In the genomic region with DNA sequence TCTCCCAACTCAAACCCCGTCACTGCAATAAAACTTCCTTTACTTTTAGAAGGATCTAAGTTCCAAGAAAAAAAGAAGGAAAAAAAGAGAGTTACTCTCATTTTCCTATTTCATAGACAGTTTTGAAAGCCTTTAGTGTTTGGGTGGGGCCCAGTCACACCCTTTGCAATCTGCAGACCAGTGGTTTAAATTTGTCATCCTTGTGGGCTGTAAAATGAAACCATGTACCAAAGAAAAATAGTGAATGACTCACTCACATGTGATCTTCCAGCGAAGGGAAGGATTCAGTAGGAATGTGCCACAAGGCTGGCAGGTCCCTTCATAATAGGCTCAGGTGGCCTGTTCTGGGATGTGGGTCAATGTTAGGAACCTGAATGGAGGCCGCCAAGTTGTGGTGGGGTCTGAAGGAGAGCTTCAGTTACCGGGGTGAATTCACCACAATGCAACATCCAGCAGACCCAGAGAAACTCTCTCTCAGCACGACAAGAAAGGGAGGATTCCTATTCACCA, we compare ENCODE assay signal across 10 cellular contexts. TPM values are rescaled to one million over a fixed set of nuclear protein-coding genes. Genes with fewer than 3 reads are reported as not detected.
DNase-seq lines count a peak whose midpoint lies in the region; ATAC-seq and TF ChIP-seq lines count a peak whose summit lies in the region.
"Had no signal": no experiment of that assay in that cellular context is flagged by ENCODE, and none has a peak within 500 bp of the region (broad histone marks: within the 10 kb centered on the region; RNA-seq: fewer than 3 reads in every experiment).

No MANE protein-coding gene starts in this region.

- no peaks in the 10 kb centered on the region for H3K27me3 ChIP-seq in liver (ENCODE audit: control insufficient read depth in 4 of 4, insufficient read depth in 4 of 4, low read length in 3 of 4)
- no peaks in the 10 kb centered on the region for H3K27me3 ChIP-seq in H7 (ENCODE audit: control insufficient read depth, insufficient read depth, low read length)
- H3K27me3 ChIP-seq: neutrophil had no signal

- peak overlapping the region; percentile 57 for H3K4me3 Mint-ChIP-seq in MCF 10A (ENCODE audit: unreplicated experiment)

- H3K4me1 Mint-ChIP-seq in MCF 10A (ENCODE audit: insufficient read depth, unreplicated experiment) = peaks cover 37% of the 10 kb centered on the region

- no TSS peak for BruUV-seq in MCF 10A (replicated peaks; lab: Mats Ljungman, UMichigan)

- H3K27ac Mint-ChIP-seq in MCF 10A (ENCODE audit: low read depth, unreplicated experiment) = peak overlapping the region; percentile 92

- H3K36me3 Mint-ChIP-seq in MCF 10A (ENCODE audit: insufficient read depth, unreplicated experiment) = no peaks in the 10 kb centered on the region

- no peaks in the 10 kb centered on the region for H3K9me3 ChIP-seq in liver (ENCODE audit: control insufficient read depth in 4 of 4, low read length in 3 of 4)
- H3K9me3 ChIP-seq: neutrophil had no signal

- H3K9me3 Mint-ChIP-seq in MCF 10A (ENCODE audit: unreplicated experiment) = no peaks in the 10 kb centered on the region

- intact Hi-C loops in MCF 10A (cut with micrococcal nuclease) = loop anchor here (1.0 to 5.0 kb wide), 2 partner anchors 28 to 47 kb away; partner anchors contain the start of gene ANXA4

- H3K4me1 ChIP-seq in liver (ENCODE audit: control insufficient read depth in 4 of 4, insufficient read depth in 4 of 4, low read length in 3 of 4) = peaks cover 2 to 48% (median 26%) of the 10 kb centered on the region in 4 donors

- DNase-seq in NCI-H460 (ENCODE audit: extremely low read depth, low read depth) (peak; percentile 50), MCF 10A (ENCODE audit: unreplicated experiment) (peak; percentile 87), H7 (no peak), retina (no peak), NCI-H1930 (lab: John Stamatoyannopoulos, UW) (no peak), SKM-1 treated with dmso at 0.1 percent for 144 hours (lab: John Stamatoyannopoulos, UW; ENCODE audit: unreplicated experiment) (no peak)

- H3K36me3 ChIP-seq in liver (ENCODE audit: control insufficient read depth in 4 of 4, insufficient read depth in 3 of 4, low read depth in 1 of 4, low read length in 3 of 4) (no peaks in the 10 kb centered on the region), H7 (replicated peaks; ENCODE audit: control insufficient read depth, insufficient read depth, low read length) (no peaks in the 10 kb centered on the region)
- H3K36me3 ChIP-seq: neutrophil had no signal

- POLR2A ChIA-PET in MCF 10A (lab: Yijun Ruan, JAX) = interaction anchor here (0.6 to 8.9 kb wide), 9 partner anchors 9 to 59 kb away, joined by 3 to 90 read pairs (median 4); partner anchors contain the start of genes ANXA4 and GMCL1

- no peak overlapping the region for H3K9ac ChIP-seq in liver (ENCODE audit: low read depth in 1 of 2, low read length in 2 of 2)

- 81% methylated on average over 5 of the region's 5 CpGs for WGBS in liver

- no peaks in the 10 kb centered on the region for H3K27me3 Mint-ChIP-seq in MCF 10A (ENCODE audit: insufficient read depth, unreplicated experiment)

- no peak for TF ChIP-seq RAD21 in liver (IDR thresholded peaks at IDR 0.05)

- CTCF ChIA-PET in MCF 10A (lab: Yijun Ruan, JAX) = interaction anchor here (0.6 to 1.3 kb wide), 4 partner anchors 14 to 60 kb away, joined by 3 to 5 read pairs (median 3); partner anchors contain the start of gene ANXA4

- H3K27ac ChIP-seq in liver (ENCODE audit: low read depth in 1 of 2, low read length in 2 of 2) = peak overlapping the region in 1 of 2 donors; percentile 15
- H3K27ac ChIP-seq: neutrophil, SK-N-MC had no signal

- ATAC-seq in GM18861 (IDR thresholded peaks at IDR 0.05; ENCODE audit: unreplicated experiment) = peak; percentile 30

- H3K4me3 ChIP-seq in liver (ENCODE audit: low read depth in 1 of 3, low read length in 3 of 3) (no peak overlapping the region), H7 (ENCODE audit: insufficient read depth, low read depth, low read length) (no peak overlapping the region)
- H3K4me3 ChIP-seq: SK-N-MC had no signal

- no peak for TF ChIP-seq CTCF in MCF 10A (IDR thresholded peaks at IDR 0.05; ENCODE audit: unreplicated experiment)
- no peak for TF ChIP-seq CTCF in liver (IDR thresholded peaks at IDR 0.05; ENCODE audit: low read depth, low read length, missing input control)

TF ChIP-seq in liver, 16 proteins besides CTCF, POLR2A, EP300 and RAD21:
- TF ChIP-seq JUND (IDR thresholded peaks at IDR 0.05) (peak; percentile 22 to 62), GABPA (IDR thresholded peaks at IDR 0.05 in 1 of 2, conservative IDR thresholded peaks at IDR 0.05 in 1 of 2) (no peak)

RNA-seq across cellular contexts. Expression of gene ANXA4, which starts 28.3 kb away (rescaled TPM):
- total RNA-seq in NCI-H460 (2014; rRNA removed; shearing (Covaris generic)) = 28.1 and 34.6 TPM in 2 replicates
- polyA plus RNA-seq in NCI-H460 (2014; cell fraction: nucleus; rRNA removed) = 18.3 and 21.3 TPM in 2 replicates
- total RNA-seq in MCF 10A (2022) (79.8 and 82.9 TPM in 2 replicates), liver (10 to 100 TPM; 17.6 to 48.9 TPM)
- polyA plus RNA-seq in liver = 100 to 1,000 TPM in 1 of 2 donors, 10 to 100 TPM in 1; 69.9 to 135 TPM
- total RNA-seq in H7 (2014; rRNA removed; shearing (Covaris generic)) = 2.8 and 3.0 TPM in 2 replicates

RNA-seq across cellular contexts. Expression of gene GMCL1, which starts 59.2 kb away (rescaled TPM):
- total RNA-seq in NCI-H460 (2014; rRNA removed; shearing (Covaris generic)) = 13.0 and 16.1 TPM in 2 replicates
- polyA plus RNA-seq in NCI-H460 (2014; cell fraction: nucleus; rRNA removed) = 7.2 and 15.1 TPM in 2 replicates
- total RNA-seq in MCF 10A (2022) = 13.2 and 13.6 TPM in 2 replicates
- 10 to 100 TPM in 1 of 2 donors, 1 to 10 TPM in 1; 7.7 to 11.2 TPM for total RNA-seq in liver
- polyA plus RNA-seq in liver = 1 to 10 TPM; 5.0 to 6.3 TPM
- 8.1 and 10.4 TPM in 2 replicates for total RNA-seq in H7 (2014; rRNA removed; shearing (Covaris generic))

Comparison
In these comparisons a context has a peak if more than half of its experiments do, and no peak if none do; other contexts are left out.
1. DNase-seq: peak in NCI-H460 (single experiment) and MCF 10A (single experiment); none in H7 (single experiment), retina (single experiment), NCI-H1930 (0 of 2) and SKM-1 treated with dmso at 0.1 percent for 144 hours (single experiment).